Comparison of ENCODE assay signal across 8 cellular contexts in genomic region chr11:10856689-10857603, GRCh38. TPM values are rescaled to one million over a fixed set of nuclear protein-coding genes. Genes with fewer than 3 reads are reported as not detected.
A peak's percentile ranks its signal among the peaks of the same experiment; 100 is the strongest.
DNase-seq lines count a peak whose midpoint lies in the region; ATAC-seq and TF ChIP-seq lines count a peak whose summit lies in the region.

No MANE protein-coding gene starts in this region.

- H3K79me1 ChIP-seq in mesenchymal stem cell (replicated peaks; ENCODE audit: low read length, poor library complexity, severe bottlenecking): peaks cover 12% of the 10 kb centered on the region

- peak overlapping the region; percentile 95 to 98 for H3K18ac ChIP-seq in mesenchymal stem cell (ENCODE audit: low read depth in 1 of 2, low read length in 2 of 2)

- H3K4ac ChIP-seq in mesenchymal stem cell (ENCODE audit: low read depth in 1 of 2, low read length in 2 of 2): peak overlapping the region; percentile 84 to 96

- H3K9me3 ChIP-seq in endodermal cell (ENCODE audit: control insufficient read depth, low read length) (no peaks in the 10 kb centered on the region), mesenchymal stem cell (ENCODE audit: control insufficient read depth, low read length) (no peaks in the 10 kb centered on the region)

- H3K27ac Mint-ChIP-seq in endodermal cell (peak overlapping the region; percentile 99), type B pancreatic cell (peak overlapping the region; percentile 99)

- peak overlapping the region; percentile 90 for H4K91ac ChIP-seq in mesenchymal stem cell (ENCODE audit: low read length)

- peaks cover 37% of the 10 kb centered on the region for H3K36me3 Mint-ChIP-seq in endodermal cell (ENCODE audit: low read depth)
- peaks cover 35% of the 10 kb centered on the region for H3K36me3 Mint-ChIP-seq in type B pancreatic cell

- peak overlapping the region; percentile 26 for H2AK5ac ChIP-seq in mesenchymal stem cell (ENCODE audit: low read length, severe bottlenecking)

- 6 to 11% methylated on average over 22 of the region's 22 CpGs for WGBS in endodermal cell (ENCODE audit: insufficient coverage in 1 of 2, insufficient read length in 1 of 2), 2 experiments
- WGBS in mesenchymal stem cell: 5% methylated on average over 22 of the region's 22 CpGs

- H3K4me1 ChIP-seq in endodermal cell (ENCODE audit: control insufficient read depth, insufficient read depth, low read length): peaks cover 2% of the 10 kb centered on the region
- H3K4me1 ChIP-seq in mesenchymal stem cell (ENCODE audit: control insufficient read depth, insufficient read depth, low read depth, low read length): no peaks in the 10 kb centered on the region

- H2BK5ac ChIP-seq in mesenchymal stem cell (ENCODE audit: low read depth, low read length, poor library complexity, severe bottlenecking): peak overlapping the region; percentile 73

- no peaks in the 10 kb centered on the region for H3K27me3 ChIP-seq in HL-60 (ENCODE audit: insufficient read depth, poor library complexity, severe bottlenecking)
- H3K27me3 ChIP-seq in endodermal cell (ENCODE audit: control insufficient read depth, insufficient read depth, low read length, poor library complexity, severe bottlenecking): no peaks in the 10 kb centered on the region
- no peaks in the 10 kb centered on the region for H3K27me3 ChIP-seq in mesenchymal stem cell (ENCODE audit: control insufficient read depth in 1 of 2, insufficient read depth in 1 of 2, low read length in 2 of 2)

- peak overlapping the region in 1 of 2 experiments; percentile 65 for H2BK12ac ChIP-seq in mesenchymal stem cell (ENCODE audit: low read length in 2 of 2)

- H3K4me3 ChIP-seq in HL-60 (replicated peaks; ENCODE audit: insufficient read depth, low read length) (peak overlapping the region; percentile 97), endodermal cell (ENCODE audit: low read length) (peak overlapping the region; percentile 98), mesenchymal stem cell (ENCODE audit: insufficient read depth in 1 of 2, low read depth in 1 of 2, low read length in 2 of 2) (peak overlapping the region; percentile 89 to 98)

- no peak overlapping the region for H2AFZ ChIP-seq in mesenchymal stem cell (ENCODE audit: low read depth, low read length)

- H3K14ac ChIP-seq in mesenchymal stem cell (ENCODE audit: low read length in 2 of 2): peak overlapping the region; percentile 44 to 88

- H3K27me3 Mint-ChIP-seq in endodermal cell (ENCODE audit: insufficient read depth) (no peaks in the 10 kb centered on the region), type B pancreatic cell (no peaks in the 10 kb centered on the region)

- DNase-seq in NCI-H82 (lab: John Stamatoyannopoulos, UW) (peak; percentile 62), NCI-H82 treated with DMSO at 0.1 percent for 48 hours (lab: John Stamatoyannopoulos, UW; ENCODE audit: unreplicated experiment) (no peak), HL-60 (ENCODE audit: low read depth in 1 of 2, low spot score in 1 of 2) (peak in 1 of 2 experiments; percentile 58), SKM-1 treated with dmso at 0.1 percent for 144 hours (lab: John Stamatoyannopoulos, UW; ENCODE audit: unreplicated experiment) (peak; percentile 40), endodermal cell (peak; percentile 76), mesenchymal stem cell (peak; percentile 53), type B pancreatic cell (ENCODE audit: extremely low spot score, unreplicated experiment) (no peak)

- H2BK15ac ChIP-seq in mesenchymal stem cell (ENCODE audit: low read depth, poor library complexity, severe bottlenecking): peak overlapping the region; percentile 26

- TF ChIP-seq CTCF in HL-60 (IDR thresholded peaks at IDR 0.05; ENCODE audit: insufficient read depth, low read length) (no peak), endodermal cell (conservative IDR thresholded peaks at IDR 0.05) (no peak), type B pancreatic cell (conservative IDR thresholded peaks at IDR 0.05) (no peak)

- H3K36me3 ChIP-seq in endodermal cell (ENCODE audit: control insufficient read depth, insufficient read depth, low read length) (peaks cover 40% of the 10 kb centered on the region), mesenchymal stem cell (ENCODE audit: control insufficient read depth in 1 of 2, insufficient read depth in 2 of 2, low read depth in 1 of 2, low read length in 2 of 2) (peaks cover 0 to 42% of the 10 kb centered on the region in 2 experiments)

- H3K27ac ChIP-seq in HL-60 (replicated peaks) (peak overlapping the region; percentile 87), endodermal cell (ENCODE audit: low read depth, low read length) (peak overlapping the region; percentile 96), mesenchymal stem cell (ENCODE audit: low read length, poor library complexity, severe bottlenecking) (peak overlapping the region; percentile 97)

- H3K4me1 Mint-ChIP-seq in endodermal cell (peaks cover 17% of the 10 kb centered on the region), type B pancreatic cell (ENCODE audit: unreplicated experiment) (peaks cover 23% of the 10 kb centered on the region)

- H3K4me3 Mint-ChIP-seq in endodermal cell: peak overlapping the region; percentile 99
- peak overlapping the region; percentile 99 for H3K4me3 Mint-ChIP-seq in type B pancreatic cell

- H3K4me2 ChIP-seq in mesenchymal stem cell (ENCODE audit: low read length, poor library complexity, severe bottlenecking): peak overlapping the region; percentile 74

- H3K9ac ChIP-seq in endodermal cell (ENCODE audit: extremely low read depth, low read length, poor library complexity, severe bottlenecking): peak overlapping the region; percentile 91
- H3K9ac ChIP-seq in mesenchymal stem cell (ENCODE audit: low read length): peak overlapping the region; percentile 99

- H4K8ac ChIP-seq in mesenchymal stem cell (ENCODE audit: low read length): peak overlapping the region; percentile 95

- ATAC-seq in GM21390 (IDR thresholded peaks at IDR 0.05; ENCODE audit: unreplicated experiment): peak; percentile 20

- H3K9me3 Mint-ChIP-seq in endodermal cell (no peaks in the 10 kb centered on the region), type B pancreatic cell (no peaks in the 10 kb centered on the region)

- peak overlapping the region in 1 of 2 experiments; percentile 20 for H3K23ac ChIP-seq in mesenchymal stem cell (ENCODE audit: low read length in 2 of 2)

- peak overlapping the region; percentile 39 for H2BK120ac ChIP-seq in mesenchymal stem cell (ENCODE audit: low read depth, low read length)

RNA-seq across cellular contexts. Expression of gene ZBED5, which starts 0.9 kb away (rescaled TPM):
- total RNA-seq in endodermal cell (10 to 100 TPM; 51.6 to 57.8 TPM), type B pancreatic cell (ENCODE audit: low replicate concordance) (54.6 and 88.0 TPM in 2 replicates)
- 89.5 TPM for polyA plus RNA-seq in endodermal cell (2013, experiment 1 of 2)
- polyA plus RNA-seq in endodermal cell (2013, experiment 2 of 2): 88.8 TPM
- 21.1 TPM for polyA plus RNA-seq in mesenchymal stem cell (2013, experiment 1 of 2)
- 21.4 TPM for polyA plus RNA-seq in mesenchymal stem cell (2013, experiment 2 of 2)

RNA-seq across cellular contexts. Expression of gene EIF4G2, which starts 48.2 kb away (rescaled TPM):
- total RNA-seq in endodermal cell (1,000 to 10,000 TPM in 1 of 2 donors, 100 to 1,000 TPM in 1; 753 to 1,007 TPM), type B pancreatic cell (ENCODE audit: low replicate concordance) (1,043 and 1,092 TPM in 2 replicates)
- 784 TPM for polyA plus RNA-seq in endodermal cell (2013, experiment 1 of 2)
- 809 TPM for polyA plus RNA-seq in endodermal cell (2013, experiment 2 of 2)
- polyA plus RNA-seq in mesenchymal stem cell (2013, experiment 1 of 2): 814 TPM
- polyA plus RNA-seq in mesenchymal stem cell (2013, experiment 2 of 2): 829 TPM

Comparison
In these comparisons a context has a peak if more than half of its experiments do, and no peak if none do; other contexts are left out.
1. DNase-seq: peak in NCI-H82 (single experiment), SKM-1 treated with dmso at 0.1 percent for 144 hours (single experiment), endodermal cell (single experiment) and mesenchymal stem cell (single experiment); none in NCI-H82 treated with DMSO at 0.1 percent for 48 hours (single experiment) and type B pancreatic cell (single experiment).
2. Peak in every context shown above with its lines, with median percentiles within 50 percentile points of each other: H3K27ac ChIP-seq and H3K4me3 ChIP-seq.